1 cellular context compared by ENCODE assay signal in genomic region chr16:726438-727290, GRCh38.
TF ChIP-seq lines count a peak whose summit lies in the region.

Gene CCDC78 (minus strand): TSS chr16:726443. CDS start chr16:726367, 76 bp downstream.
Gene HAGHL (plus strand): TSS chr16:727106. CDS start chr16:727510, 404 bp downstream.

TF ChIP-seq in HepG2, 621 proteins besides CTCF, POLR2A, EP300 and RAD21 (continued from another document):
- TF ChIP-seq ZBTB25 (CRISPR knock-in tag; IDR thresholded peaks at IDR 0.05): 0 out of 2 replicates have a peak, but pooled peaks have one; percentile 36
- TF ChIP-seq TBL1XR1 (IDR thresholded peaks at IDR 0.05; ENCODE audit: borderline replicate concordance, low read length, partially characterized antibody): no peak
- TF ChIP-seq ZNF800 (CRISPR knock-in tag; IDR thresholded peaks at IDR 0.05): peak; percentile 33; the same call in 1 of the 2 replicates
- TF ChIP-seq SAP130 (CRISPR knock-in tag; IDR thresholded peaks at IDR 0.05; ENCODE audit: low read depth): peak; percentile 14
- peak; percentile 14 for TF ChIP-seq TEAD3 (CRISPR knock-in tag; optimal IDR thresholded peaks at IDR 0.05; ENCODE audit: borderline replicate concordance)
- TF ChIP-seq ZBTB14 (CRISPR knock-in tag; IDR thresholded peaks at IDR 0.05): peak; percentile 86
- TF ChIP-seq ZFP82 (CRISPR knock-in tag; IDR thresholded peaks at IDR 0.05; ENCODE audit: borderline replicate concordance): no peak
- TF ChIP-seq ZBTB7A (CRISPR knock-in tag; IDR thresholded peaks at IDR 0.05): 0 out of 2 replicates have a peak, but pooled peaks have one; percentile 33
- peak; percentile 16 for TF ChIP-seq HNRNPLL (IDR thresholded peaks at IDR 0.05; ENCODE audit: low read depth, low read length, poor library complexity, severe bottlenecking)
- 0 out of 2 replicates have a peak, but pooled peaks have one; percentile 32 for TF ChIP-seq CHD4 (IDR thresholded peaks at IDR 0.05; ENCODE audit: borderline replicate concordance, low read length)
- peak; percentile 68 for TF ChIP-seq ZMYM3 (CRISPR knock-in tag; IDR thresholded peaks at IDR 0.05)
- no peak for TF ChIP-seq NONO (IDR thresholded peaks at IDR 0.05)
- 0 out of 2 replicates have a peak, but pooled peaks have one; percentile 36 for TF ChIP-seq NONO (CRISPR knock-in tag; conservative IDR thresholded peaks at IDR 0.05)
- TF ChIP-seq ARHGAP35 (CRISPR knock-in tag; IDR thresholded peaks at IDR 0.05; ENCODE audit: borderline replicate concordance): no peak
- no peak for TF ChIP-seq CBX5 (CRISPR knock-in tag; IDR thresholded peaks at IDR 0.05; ENCODE audit: borderline replicate concordance)
- 0 out of 2 replicates have a peak, but pooled peaks have one; percentile 25 for TF ChIP-seq SALL2 (CRISPR knock-in tag; IDR thresholded peaks at IDR 0.05)
- TF ChIP-seq ZBTB38 (CRISPR knock-in tag; IDR thresholded peaks at IDR 0.05): 0 out of 2 replicates have a peak, but pooled peaks have one; percentile 21
- TF ChIP-seq AGO2 (optimal IDR thresholded peaks at IDR 0.05; ENCODE audit: low read depth, low read length): peak; percentile 53
- no peak for TF ChIP-seq JUN (CRISPR knock-in tag; IDR thresholded peaks at IDR 0.05)
- 0 out of 2 replicates have a peak, but pooled peaks have one; percentile 29 for TF ChIP-seq ZNF160 (CRISPR knock-in tag; IDR thresholded peaks at IDR 0.05)
- peak; percentile 32; the same call in 1 of the 2 replicates for TF ChIP-seq TFDP1 (CRISPR knock-in tag; IDR thresholded peaks at IDR 0.05; ENCODE audit: borderline replicate concordance)
- TF ChIP-seq RCOR2 (CRISPR knock-in tag; IDR thresholded peaks at IDR 0.05): peak; percentile 17; the same call in 1 of the 2 replicates
- 0 out of 2 replicates have a peak, but pooled peaks have one; percentile 22 for TF ChIP-seq KDM5B (CRISPR knock-in tag; IDR thresholded peaks at IDR 0.05; ENCODE audit: borderline replicate concordance)
- no peak for TF ChIP-seq MTA1 (CRISPR knock-in tag; IDR thresholded peaks at IDR 0.05; ENCODE audit: borderline replicate concordance)
- TF ChIP-seq MYC (CRISPR knock-in tag; IDR thresholded peaks at IDR 0.05; ENCODE audit: borderline replicate concordance): 0 out of 2 replicates have a peak, but pooled peaks have one; percentile 11
- peak; percentile 35 for TF ChIP-seq AGO1 (IDR thresholded peaks at IDR 0.05; ENCODE audit: low read depth, low read length, poor library complexity, severe bottlenecking)
- TF ChIP-seq ZBTB33 (CRISPR knock-in tag; IDR thresholded peaks at IDR 0.05): peak; percentile 49
- no peak for TF ChIP-seq ZBTB26 (CRISPR knock-in tag; IDR thresholded peaks at IDR 0.05; ENCODE audit: borderline replicate concordance)
- TF ChIP-seq SETDB1 (CRISPR knock-in tag; IDR thresholded peaks at IDR 0.05; ENCODE audit: borderline replicate concordance): no peak
- no peak for TF ChIP-seq PRMT3 (CRISPR knock-in tag; IDR thresholded peaks at IDR 0.05; ENCODE audit: borderline replicate concordance, low read depth)
- peak; percentile 15; the same call in 1 of the 2 replicates for TF ChIP-seq DMAP1 (CRISPR knock-in tag; IDR thresholded peaks at IDR 0.05)
- TF ChIP-seq ZNF777 (CRISPR knock-in tag; IDR thresholded peaks at IDR 0.05): 0 out of 2 replicates have a peak, but pooled peaks have one; percentile 16
- 0 out of 2 replicates have a peak, but pooled peaks have one; percentile 21 for TF ChIP-seq SRY (CRISPR knock-in tag; IDR thresholded peaks at IDR 0.05)
- TF ChIP-seq MAZ (IDR thresholded peaks at IDR 0.05; ENCODE audit: borderline replicate concordance, low read depth, low read length): no peak; the same call in 1 of the 2 replicates
- peak; percentile 66; the same call in 1 of the 2 replicates for TF ChIP-seq MAZ (CRISPR knock-in tag; IDR thresholded peaks at IDR 0.05; ENCODE audit: low read depth)
- TF ChIP-seq POLR2G (IDR thresholded peaks at IDR 0.05; ENCODE audit: low read depth, low read length): 0 out of 2 replicates have a peak, but pooled peaks have one; percentile 22
- TF ChIP-seq ZNF615 (CRISPR knock-in tag; IDR thresholded peaks at IDR 0.05; ENCODE audit: borderline replicate concordance): no peak
- TF ChIP-seq ZNF83 (CRISPR knock-in tag; IDR thresholded peaks at IDR 0.05; ENCODE audit: borderline replicate concordance): no peak
- TF ChIP-seq ZNF776 (CRISPR knock-in tag; IDR thresholded peaks at IDR 0.05): peak; percentile 26; the same call in 1 of the 2 replicates
- TF ChIP-seq ARID4A (CRISPR knock-in tag; IDR thresholded peaks at IDR 0.05; ENCODE audit: borderline replicate concordance): 0 out of 2 replicates have a peak, but pooled peaks have one; percentile 38
- TF ChIP-seq IKZF5 (CRISPR knock-in tag; IDR thresholded peaks at IDR 0.05): no peak
- TF ChIP-seq ZSCAN25 (CRISPR knock-in tag; IDR thresholded peaks at IDR 0.05): no peak
- 0 out of 2 replicates have a peak, but pooled peaks have one; percentile 34 for TF ChIP-seq ZNF788 (CRISPR knock-in tag; IDR thresholded peaks at IDR 0.05; ENCODE audit: borderline replicate concordance)
- TF ChIP-seq ZBTB7B (CRISPR knock-in tag; IDR thresholded peaks at IDR 0.05): peak; percentile 7; the same call in 1 of the 2 replicates
